In genomic region chr2:25332571-25332970, GRCh38 we compare ENCODE assay signal across 2 cellular contexts.
A peak's percentile ranks its signal among the peaks of the same experiment; 100 is the strongest.
TF ChIP-seq lines count a peak whose summit lies in the region.

No MANE protein-coding gene starts in this region.

TF ChIP-seq in SK-N-SH, 30 proteins besides CTCF, POLR2A, EP300 and RAD21 (continued from another document):
- TF ChIP-seq ZBTB33 (IDR thresholded peaks at IDR 0.05; ENCODE audit: borderline replicate concordance, low read depth) (no peak), FOXJ3 (CRISPR knock-in tag; IDR thresholded peaks at IDR 0.05) (0 out of 2 replicates have a peak, but pooled peaks have one; percentile 18), CHD2 (IDR thresholded peaks at IDR 0.05; ENCODE audit: low read length, partially characterized antibody) (peak; percentile 57)
TF ChIP-seq in SK-N-SH: peak in this region for 3.

TF ChIP-seq in SK-N-SH treated with all-trans-retinoic acid at 6 μM for 48 hours, 23 proteins besides CTCF, POLR2A, EP300 and RAD21 (continued from another document):
- TF ChIP-seq PATZ1 (CRISPR knock-in tag; IDR thresholded peaks at IDR 0.05; ENCODE audit: borderline replicate concordance): no peak
- TF ChIP-seq OSR1 (CRISPR knock-in tag; IDR thresholded peaks at IDR 0.05): no peak
- TF ChIP-seq ZC3H10 (CRISPR knock-in tag; IDR thresholded peaks at IDR 0.05): no peak
- no peak for TF ChIP-seq TCF4 (CRISPR knock-in tag; IDR thresholded peaks at IDR 0.05; ENCODE audit: borderline replicate concordance)
